Comparison of ENCODE assay signal across 18 cellular contexts in genomic region chr5:40432836-40433235, GRCh38.
"Had no signal": no experiment of that assay in that cellular context is flagged by ENCODE, and none has a peak within 500 bp of the region (broad histone marks: within the 10 kb centered on the region; RNA-seq: fewer than 3 reads in every experiment).

No MANE protein-coding gene starts in this region.

- H3K36me3 Mint-ChIP-seq: stimulated activated naive B cell treated with anti-CD40 and anti-IgM and Interleukin-4, amounts not matched to agents 10 μg/mL and 1 μg/mL and 100 μg/mL, for 72 hours had no signal

- H3K4me3 ChIP-seq: body of pancreas, cardiac muscle cell, heart right ventricle, lung, ovary, prostate gland, uterus had no signal

- H3K9me3 Mint-ChIP-seq: stimulated activated naive B cell treated with anti-CD40 and anti-IgM and Interleukin-4, amounts not matched to agents 10 μg/mL and 1 μg/mL and 100 μg/mL, for 72 hours had no signal

- H3K27ac ChIP-seq: body of pancreas, cardiac muscle cell, epithelial cell of prostate, heart right ventricle, ovary, prostate gland, uterus had no signal

- H3K27me3 Mint-ChIP-seq: naive thymus-derived CD4-positive, alpha-beta T cell; stimulated activated naive B cell treated with anti-CD40 and anti-IgM and Interleukin-4, amounts not matched to agents 10 μg/mL and 1 μg/mL and 100 μg/mL, for 72 hours had no signal

- H3K9me3 ChIP-seq: body of pancreas, heart right ventricle, ovary, prostate gland, uterus had no signal

- H3K27ac Mint-ChIP-seq: activated T-helper 1 cell treated with anti-CD3 and anti-CD28 coated beads, Interleukin-12 subunit alpha, Interleukin-12 subunit beta, Interleukin-2, Interleukin-4 antibody, amounts not matched to agents 30 ng/mL and 10 ng/mL and 1 ng/mL, durations not matched to agents 14 hours and 24 hours and 36 hours; stimulated activated naive B cell treated with anti-CD40 and anti-IgM and Interleukin-4, amounts not matched to agents 10 μg/mL and 1 μg/mL and 100 μg/mL, for 72 hours had no signal

- H3K36me3 ChIP-seq: cardiac muscle cell, heart right ventricle, ovary, prostate gland, uterus had no signal

- H3K4me3 Mint-ChIP-seq: activated T-helper 1 cell treated with anti-CD3 and anti-CD28 coated beads, Interleukin-12 subunit alpha, Interleukin-12 subunit beta, Interleukin-2, Interleukin-4 antibody, amounts not matched to agents 30 ng/mL and 10 ng/mL and 1 ng/mL, durations not matched to agents 14 hours and 24 hours and 36 hours; naive thymus-derived CD4-positive, alpha-beta T cell; stimulated activated naive B cell treated with anti-CD40 and anti-IgM and Interleukin-4, amounts not matched to agents 10 μg/mL and 1 μg/mL and 100 μg/mL, for 72 hours had no signal

- ATAC-seq: body of pancreas; heart right ventricle; left lobe of liver; naive thymus-derived CD4-positive, alpha-beta T cell; stimulated activated naive B cell treated with anti-CD40 and anti-IgM and Interleukin-4, amounts not matched to agents 10 μg/mL and 1 μg/mL and 100 μg/mL, for 72 hours had no signal

- H3K27me3 ChIP-seq: body of pancreas, cardiac muscle cell, heart right ventricle, ovary, uterus had no signal

- DNase-seq: activated CD4-positive, alpha-beta T cell treated with anti-CD3 and anti-CD28 coated beads for 4 hours; activated CD4-positive, alpha-beta T cell treated with anti-CD3 and anti-CD28 coated beads, Interleukin-2, amount 50 U/mL, for 48 hours; anterior cingulate cortex; body of pancreas; cortex of kidney; heart right ventricle; naive thymus-derived CD4-positive, alpha-beta T cell; ovary; stimulated activated CD4-positive, alpha-beta T cell treated with anti-CD3 and anti-CD28 coated beads, Interleukin-2, amount 100 ng/mL, for 48 hours; stimulated activated CD8-positive, alpha-beta memory T cell treated with anti-CD3 and anti-CD28 coated beads, Interleukin-4, amount 100 ng/mL, for 48 hours; stimulated activated naive B cell treated with anti-CD40 and anti-IgM and Interleukin-4, amounts not matched to agents 10 μg/mL and 1 μg/mL and 100 μg/mL, for 72 hours; uterus had no signal
